ENCODE assay signal across 1 cellular context in the genomic region with DNA sequence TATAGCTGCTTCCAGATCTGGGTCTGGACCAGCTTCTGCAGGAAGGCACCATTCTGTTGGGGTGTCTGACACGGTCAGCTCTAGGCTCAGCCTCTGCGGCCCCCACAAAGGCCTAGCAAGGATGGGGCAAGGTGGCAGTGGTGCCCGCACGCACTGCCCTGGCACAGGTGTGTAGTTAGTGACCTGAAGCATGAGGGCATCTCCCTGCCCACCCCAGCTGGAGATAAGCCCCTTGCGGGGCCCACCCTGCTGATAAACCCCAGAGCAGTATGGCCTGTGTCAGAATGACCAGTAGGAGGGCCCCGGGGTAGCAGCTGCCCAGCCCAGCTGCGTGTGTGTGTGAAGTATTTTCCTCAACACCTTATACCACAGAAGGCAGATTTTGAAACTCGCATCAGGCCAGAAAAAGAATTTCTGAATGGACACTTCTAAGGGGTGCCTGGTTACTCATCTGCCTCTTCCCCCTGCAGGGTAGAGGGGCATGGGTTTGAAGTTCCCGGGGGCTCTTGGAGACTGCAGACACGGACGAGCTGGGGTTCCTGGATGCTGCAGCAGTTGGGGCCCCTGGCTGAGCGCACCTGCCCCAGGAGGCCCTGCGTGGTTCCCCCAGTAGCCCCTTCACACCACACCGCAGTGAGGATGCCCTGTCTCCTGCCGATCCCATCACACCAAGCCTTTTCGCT.
TF ChIP-seq lines count a peak whose summit lies in the region.

No MANE protein-coding gene starts in this region.

TF ChIP-seq in IMR-90, 13 proteins besides CTCF, POLR2A, EP300 and RAD21:
- TF ChIP-seq CEBPB (IDR thresholded peaks at IDR 0.05; ENCODE audit: low read depth, low read length) (no peak), SMC3 (IDR thresholded peaks at IDR 0.05; ENCODE audit: low read depth, low read length) (no peak), NFE2L2 (IDR thresholded peaks at IDR 0.05; ENCODE audit: low read depth, low read length) (no peak), CHD1 (IDR thresholded peaks at IDR 0.05; ENCODE audit: low read depth, low read length) (no peak), RCOR1 (IDR thresholded peaks at IDR 0.05; ENCODE audit: insufficient replicate concordance, low read length) (no peak), MAZ (IDR thresholded peaks at IDR 0.05; ENCODE audit: borderline replicate concordance, low read depth, low read length) (no peak), USF2 (IDR thresholded peaks at IDR 0.05; ENCODE audit: low read depth, low read length) (no peak), MXI1 (IDR thresholded peaks at IDR 0.05; ENCODE audit: borderline replicate concordance, low read depth, low read length) (no peak), BHLHE40 (IDR thresholded peaks at IDR 0.05; ENCODE audit: low read depth, low read length) (no peak), MAFK (IDR thresholded peaks at IDR 0.05; ENCODE audit: low read depth, low read length) (no peak), RFX5 (IDR thresholded peaks at IDR 0.05; ENCODE audit: low read depth, low read length) (no peak)
- TF ChIP-seq, protein P1, sequence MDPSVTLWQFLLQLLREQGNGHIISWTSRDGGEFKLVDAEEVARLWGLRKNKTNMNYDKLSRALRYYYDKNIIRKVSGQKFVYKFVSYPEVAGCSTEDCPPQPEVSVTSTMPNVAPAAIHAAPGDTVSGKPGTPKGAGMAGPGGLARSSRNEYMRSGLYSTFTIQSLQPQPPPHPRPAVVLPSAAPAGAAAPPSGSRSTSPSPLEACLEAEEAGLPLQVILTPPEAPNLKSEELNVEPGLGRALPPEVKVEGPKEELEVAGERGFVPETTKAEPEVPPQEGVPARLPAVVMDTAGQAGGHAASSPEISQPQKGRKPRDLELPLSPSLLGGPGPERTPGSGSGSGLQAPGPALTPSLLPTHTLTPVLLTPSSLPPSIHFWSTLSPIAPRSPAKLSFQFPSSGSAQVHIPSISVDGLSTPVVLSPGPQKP (IDR thresholded peaks at IDR 0.05; ENCODE audit: borderline replicate concordance, low read depth, low read length), result no peak
